ENCODE assay signal across 23 cellular contexts in the genomic region with DNA sequence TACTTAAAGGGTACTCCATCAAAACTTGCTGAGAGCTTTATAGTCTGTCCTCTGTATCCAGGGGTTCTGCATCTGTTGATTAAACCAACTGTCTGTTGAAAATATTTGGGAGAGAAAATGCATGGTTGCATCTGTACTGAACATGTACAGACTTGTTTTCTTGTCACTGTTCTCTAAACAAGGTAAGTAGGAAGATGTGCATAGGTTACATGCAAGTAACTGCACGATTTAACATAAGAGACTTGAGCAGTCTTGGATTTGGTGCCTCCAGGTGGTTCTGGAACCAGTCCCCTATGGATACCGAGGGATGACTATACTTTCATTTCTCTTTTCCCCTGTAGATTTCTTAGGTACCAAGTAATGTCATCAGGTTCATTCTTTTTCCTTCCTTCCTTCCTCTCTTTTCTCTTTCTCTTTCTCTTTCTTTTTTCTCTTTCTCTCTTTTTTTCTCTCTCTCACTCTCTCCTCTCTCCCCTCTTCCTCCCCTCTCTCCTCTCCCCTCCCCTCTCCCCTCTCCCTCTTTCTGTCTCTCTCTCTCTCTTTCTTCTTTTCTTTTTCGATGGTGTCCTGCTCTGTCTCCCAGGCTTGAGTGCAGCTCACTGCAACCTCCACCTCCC. TPM values are rescaled to one million over a fixed set of nuclear protein-coding genes. Genes with fewer than 3 reads are reported as not detected.
DNase-seq lines count a peak whose midpoint lies in the region; ATAC-seq and TF ChIP-seq lines count a peak whose summit lies in the region.
"Had no signal": no experiment of that assay in that cellular context is flagged by ENCODE, and none has a peak within 500 bp of the region (broad histone marks: within the 10 kb centered on the region; RNA-seq: fewer than 3 reads in every experiment).

No MANE protein-coding gene starts in this region.

- peak overlapping the region; percentile 80 for H3K27ac Mint-ChIP-seq in activated naive CD8-positive, alpha-beta T cell treated with anti-CD3 and anti-CD28 coated beads, Interleukin-2, amount 10 ng/mL, durations not matched to agents 7 days and 5 days
- H3K27ac Mint-ChIP-seq in activated naive CD8-positive, alpha-beta T cell treated with anti-CD3 and anti-CD28 coated beads for 36 hours = no peak overlapping the region
- H3K27ac Mint-ChIP-seq in WTC11 (peak overlapping the region; percentile 45), type B pancreatic cell (peak overlapping the region; percentile 21)
- H3K27ac Mint-ChIP-seq: activated naive CD4-positive, alpha-beta T cell treated with anti-CD3 and anti-CD28 coated beads for 36 hours had no signal

- H3K36me3 Mint-ChIP-seq in activated naive CD8-positive, alpha-beta T cell treated with anti-CD3 and anti-CD28 coated beads, Interleukin-2, amount 10 ng/mL, durations not matched to agents 7 days and 5 days = peaks cover 40% of the 10 kb centered on the region
- peaks cover 56% of the 10 kb centered on the region for H3K36me3 Mint-ChIP-seq in activated naive CD8-positive, alpha-beta T cell treated with anti-CD3 and anti-CD28 coated beads for 36 hours
- H3K36me3 Mint-ChIP-seq in WTC11 (peaks cover 51% of the 10 kb centered on the region), type B pancreatic cell (peaks cover 41% of the 10 kb centered on the region)

- CTCF ChIA-PET in WTC11 (lab: Charles Lee) = no interaction called here

- H3K27me3 Mint-ChIP-seq in activated naive CD8-positive, alpha-beta T cell treated with anti-CD3 and anti-CD28 coated beads, Interleukin-2, amount 10 ng/mL, durations not matched to agents 7 days and 5 days = no peaks in the 10 kb centered on the region
- H3K27me3 Mint-ChIP-seq in activated naive CD8-positive, alpha-beta T cell treated with anti-CD3 and anti-CD28 coated beads for 36 hours = no peaks in the 10 kb centered on the region
- H3K27me3 Mint-ChIP-seq in WTC11 (ENCODE audit: low read depth) = no peaks in the 10 kb centered on the region; the same call in 1 of the 2 replicates
- no peaks in the 10 kb centered on the region for H3K27me3 Mint-ChIP-seq in type B pancreatic cell
- H3K27me3 Mint-ChIP-seq: central memory CD8-positive, alpha-beta T cell; naive thymus-derived CD4-positive, alpha-beta T cell had no signal

- no peak for DNase-seq in activated naive CD8-positive, alpha-beta T cell treated with anti-CD3 and anti-CD28 coated beads, Interleukin-2, amount 10 ng/mL, durations not matched to agents 7 days and 5 days
- DNase-seq in activated naive CD8-positive, alpha-beta T cell treated with anti-CD3 and anti-CD28 coated beads for 36 hours = no peak
- no peak for DNase-seq in WTC11 (ENCODE audit: low spot score)
- DNase-seq in type B pancreatic cell (ENCODE audit: extremely low spot score, unreplicated experiment) = no peak
- DNase-seq in mesenteric fat pad (ENCODE audit: low spot score) = no peak
- DNase-seq in omental fat pad (ENCODE audit: low spot score) = no peak
- DNase-seq: activated CD4-positive, alpha-beta T cell treated with anti-CD3 and anti-CD28 coated beads, Interleukin-2, amount 50 U/mL, for 4 hours; activated naive CD4-positive, alpha-beta T cell treated with anti-CD3 and anti-CD28 coated beads for 36 hours; activated T-cell treated with anti-CD3 and anti-CD28 coated beads for 4 hours; Caco-2; naive thymus-derived CD4-positive, alpha-beta T cell; NCI-H1048; NCI-H187 treated with DMSO at 0.1 percent for 48 hours; NCI-H526 treated with DMSO at 0.1 percent for 48 hours; occipital lobe; retina; RPMI8226; small intestine had no signal

- peaks cover 29% of the 10 kb centered on the region for H3K4me1 Mint-ChIP-seq in activated naive CD8-positive, alpha-beta T cell treated with anti-CD3 and anti-CD28 coated beads, Interleukin-2, amount 10 ng/mL, durations not matched to agents 7 days and 5 days
- peaks cover 36% of the 10 kb centered on the region for H3K4me1 Mint-ChIP-seq in activated naive CD8-positive, alpha-beta T cell treated with anti-CD3 and anti-CD28 coated beads for 36 hours
- H3K4me1 Mint-ChIP-seq in WTC11 (peaks cover 26% of the 10 kb centered on the region), type B pancreatic cell (ENCODE audit: unreplicated experiment) (peaks cover 17% of the 10 kb centered on the region)

- TF ChIP-seq CTCF in WTC11 (IDR thresholded peaks at IDR 0.05) (no peak), type B pancreatic cell (conservative IDR thresholded peaks at IDR 0.05) (no peak), omental fat pad (IDR thresholded peaks at IDR 0.05) (no peak)

- H3K4me3 Mint-ChIP-seq in activated naive CD8-positive, alpha-beta T cell treated with anti-CD3 and anti-CD28 coated beads, Interleukin-2, amount 10 ng/mL, durations not matched to agents 7 days and 5 days = peak overlapping the region; percentile 41
- H3K4me3 Mint-ChIP-seq in activated naive CD8-positive, alpha-beta T cell treated with anti-CD3 and anti-CD28 coated beads for 36 hours = no peak overlapping the region
- no peak overlapping the region for H3K4me3 Mint-ChIP-seq in WTC11
- H3K4me3 Mint-ChIP-seq in type B pancreatic cell = no peak overlapping the region
- H3K4me3 Mint-ChIP-seq: activated naive CD4-positive, alpha-beta T cell treated with anti-CD3 and anti-CD28 coated beads for 36 hours; central memory CD8-positive, alpha-beta T cell had no signal

- no peak for ATAC-seq in activated naive CD8-positive, alpha-beta T cell treated with anti-CD3 and anti-CD28 coated beads, Interleukin-2, amount 10 ng/mL, durations not matched to agents 7 days and 5 days (ENCODE audit: low read depth)
- ATAC-seq in WTC11 (no peak), esophagus mucosa (peak; percentile 65), omental fat pad (ENCODE audit: low FRiP score) (no peak), GM18909 (IDR thresholded peaks at IDR 0.05; ENCODE audit: poor library complexity, unreplicated experiment) (no peak)
- ATAC-seq: HCT116; left lobe of liver; naive thymus-derived CD4-positive, alpha-beta T cell had no signal

- POLR2A ChIA-PET in activated naive CD8-positive, alpha-beta T cell treated with anti-CD3 and anti-CD28 coated beads, Interleukin-2, amount 10 ng/mL, durations not matched to agents 7 days and 5 days (lab: Charles Lee) = no interaction called here
- POLR2A ChIA-PET in WTC11 (lab: Charles Lee) = no interaction called here

- peaks cover 2% of the 10 kb centered on the region for H3K9me3 Mint-ChIP-seq in activated naive CD8-positive, alpha-beta T cell treated with anti-CD3 and anti-CD28 coated beads, Interleukin-2, amount 10 ng/mL, durations not matched to agents 7 days and 5 days
- H3K9me3 Mint-ChIP-seq in activated naive CD8-positive, alpha-beta T cell treated with anti-CD3 and anti-CD28 coated beads for 36 hours = peaks cover 2% of the 10 kb centered on the region
- H3K9me3 Mint-ChIP-seq in WTC11 = no peaks in the 10 kb centered on the region
- H3K9me3 Mint-ChIP-seq in type B pancreatic cell = no peaks in the 10 kb centered on the region
- H3K9me3 Mint-ChIP-seq: activated naive CD4-positive, alpha-beta T cell treated with anti-CD3 and anti-CD28 coated beads for 36 hours; central memory CD8-positive, alpha-beta T cell had no signal

TF ChIP-seq in WTC11, 78 proteins besides CTCF, POLR2A, EP300 and RAD21 (continues in another document):
- TF ChIP-seq, protein P1, sequence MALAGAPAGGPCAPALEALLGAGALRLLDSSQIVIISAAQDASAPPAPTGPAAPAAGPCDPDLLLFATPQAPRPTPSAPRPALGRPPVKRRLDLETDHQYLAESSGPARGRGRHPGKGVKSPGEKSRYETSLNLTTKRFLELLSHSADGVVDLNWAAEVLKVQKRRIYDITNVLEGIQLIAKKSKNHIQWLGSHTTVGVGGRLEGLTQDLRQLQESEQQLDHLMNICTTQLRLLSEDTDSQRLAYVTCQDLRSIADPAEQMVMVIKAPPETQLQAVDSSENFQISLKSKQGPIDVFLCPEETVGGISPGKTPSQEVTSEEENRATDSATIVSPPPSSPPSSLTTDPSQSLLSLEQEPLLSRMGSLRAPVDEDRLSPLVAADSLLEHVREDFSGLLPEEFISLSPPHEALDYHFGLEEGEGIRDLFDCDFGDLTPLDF (CRISPR knock-in tag; IDR thresholded peaks at IDR 0.05) = no peak
- TF ChIP-seq JAZF1 (CRISPR knock-in tag; IDR thresholded peaks at IDR 0.05) (no peak), ZNF138 (CRISPR knock-in tag; conservative IDR thresholded peaks at IDR 0.05) (no peak), MLX (CRISPR knock-in tag; IDR thresholded peaks at IDR 0.05) (no peak), TEAD1 (CRISPR knock-in tag; IDR thresholded peaks at IDR 0.05) (no peak), CBFB (CRISPR knock-in tag; IDR thresholded peaks at IDR 0.05; ENCODE audit: low read depth) (no peak), STAT6 (CRISPR knock-in tag; conservative IDR thresholded peaks at IDR 0.05; ENCODE audit: low read depth) (no peak)

RNA-seq across cellular contexts. Expression of gene ADNP2, which starts 23.2 kb away (rescaled TPM):
- total RNA-seq in activated naive CD8-positive, alpha-beta T cell treated with anti-CD3 and anti-CD28 coated beads, Interleukin-2, amount 10 ng/mL, durations not matched to agents 7 days and 5 days = 10 to 100 TPM; 23.2 to 24.4 TPM
- total RNA-seq in activated naive CD8-positive, alpha-beta T cell treated with anti-CD3 and anti-CD28 coated beads for 36 hours = 10 to 100 TPM; 34.7 to 34.8 TPM
- 46.5 to 56.0 TPM (median 49.0 TPM) in 3 replicates for total RNA-seq in WTC11 (2021)
- 13.3 TPM for total RNA-seq in esophagus mucosa
- total RNA-seq in type B pancreatic cell (ENCODE audit: low replicate concordance) = 26.4 and 28.4 TPM in 2 replicates
- total RNA-seq in mesenteric fat pad = 16.0 TPM
- total RNA-seq in omental fat pad = 10 to 100 TPM; 13.2 to 22.6 (median 16.1) TPM
